In the genomic region with DNA sequence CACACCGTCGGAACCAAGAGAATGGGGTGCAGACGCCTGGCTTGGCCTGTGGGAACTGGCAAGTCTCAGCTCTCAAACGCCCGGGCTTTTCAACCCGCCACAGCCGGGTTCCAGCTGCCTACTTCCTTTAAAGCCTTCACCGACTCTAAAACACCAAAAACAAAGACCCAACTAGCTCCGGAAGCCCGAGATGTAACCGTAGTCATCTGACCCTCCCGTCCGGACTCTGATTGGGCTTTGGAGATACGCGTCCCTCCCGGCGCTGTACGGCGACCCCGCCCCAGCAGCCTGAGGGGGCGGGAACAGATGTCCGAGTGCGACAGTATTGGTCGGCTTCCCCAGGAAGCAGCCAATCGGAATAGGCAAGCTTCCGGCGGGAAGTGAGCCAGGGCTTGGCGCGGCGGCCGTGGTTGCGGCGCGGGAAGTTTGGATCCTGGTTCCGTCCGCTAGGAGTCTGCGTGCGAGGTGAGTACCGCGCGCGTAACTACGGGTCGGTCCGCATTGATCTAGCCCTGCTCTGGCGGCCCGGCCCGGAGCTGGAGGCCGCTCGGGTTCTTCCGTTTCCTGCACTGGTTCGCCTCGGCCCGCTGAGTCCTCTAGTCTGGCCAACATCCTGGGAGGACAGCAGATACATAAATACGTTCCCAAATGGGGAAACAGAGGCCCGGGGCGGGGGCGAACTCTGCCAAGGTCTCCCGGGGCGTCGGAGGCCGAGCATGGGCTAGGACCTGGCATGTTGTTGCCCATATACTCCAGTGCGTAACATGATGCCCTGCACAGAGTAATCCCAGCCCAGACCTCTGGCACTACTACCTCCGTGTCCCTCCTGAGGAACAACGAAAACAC, we compare ENCODE assay signal across 8 cellular contexts. TPM values are rescaled to one million over a fixed set of nuclear protein-coding genes. Genes with fewer than 3 reads are reported as not detected.
DNase-seq lines count a peak whose midpoint lies in the region; ATAC-seq and TF ChIP-seq lines count a peak whose summit lies in the region.

Gene BLM, plus strand, starts transcription at position 371 of the 846 bp plus-strand sequence. CDS start 30,047 bp downstream, outside the sequence.

- H3K4me1 ChIP-seq in breast epithelium = peaks cover 0 to 9% of the 10 kb centered on the region in 2 donors
- H3K4me1 ChIP-seq in iPS-20b (ENCODE audit: insufficient read depth, low read length) = peaks cover 3% of the 10 kb centered on the region

- H3K4me3 ChIP-seq in AG04450 (ENCODE audit: low read depth, low read length) = peak within 1 kb of the TSS; percentile 90
- H3K4me3 ChIP-seq in breast epithelium = peak within 1 kb of the TSS; percentile 53 to 80 (median 71)
- H3K4me3 ChIP-seq in iPS-20b (ENCODE audit: low read length) = peak within 1 kb of the TSS; percentile 96
- H3K4me3 ChIP-seq in skin epidermis = peak within 1 kb of the TSS; percentile 48 to 82 (median 69)

- H3K27ac ChIP-seq in AG04450 (ENCODE audit: low read depth, low read length) (peak within 1 kb of the TSS; percentile 97), VCaP (peak within 1 kb of the TSS; percentile 80), breast epithelium (peak within 1 kb of the TSS; percentile 82 to 96), iPS-20b (ENCODE audit: low read length) (peak within 1 kb of the TSS; percentile 79), skin epidermis (peak within 1 kb of the TSS; percentile 14 to 98 (median 88))

- no peaks in the 10 kb centered on the region for H3K36me3 ChIP-seq in breast epithelium
- H3K36me3 ChIP-seq in iPS-20b (ENCODE audit: insufficient read depth, low read depth, low read length) = peaks cover 16% of the 10 kb centered on the region; the same call in 1 of the 2 replicates

- TF ChIP-seq POLR2A in breast epithelium (IDR thresholded peaks at IDR 0.05) = peak; percentile 24

- ATAC-seq in GM18870 (IDR thresholded peaks at IDR 0.05; ENCODE audit: unreplicated experiment) (peak; percentile 97), HG03135 (IDR thresholded peaks at IDR 0.05; ENCODE audit: unreplicated experiment) (peak; percentile 98)

- peak; percentile 93 for DNase-seq in AG04450 (ENCODE audit: low read depth, low spot score)
- peak; percentile 81 for DNase-seq in NCI-H2196 treated with DMSO at 0.1 percent for 48 hours (lab: John Stamatoyannopoulos, UW; ENCODE audit: unreplicated experiment)
- DNase-seq in breast epithelium (ENCODE audit: low spot score in 2 of 2) = peak; percentile 94 to 96

- H3K27me3 ChIP-seq in AG04450 (ENCODE audit: control insufficient read depth, insufficient read depth, low read length) (no peaks in the 10 kb centered on the region), breast epithelium (no peaks in the 10 kb centered on the region), iPS-20b (ENCODE audit: insufficient read depth, low read length) (no peaks in the 10 kb centered on the region)

- CTCF ChIA-PET in AG04450 (lab: Charles Lee) = interaction anchor here (0.7 to 1.7 kb wide), 6 partner anchors 11 to 215 kb away, joined by 3 to 6 read pairs (median 4); partner anchors contain the start of gene HDDC3

- TF ChIP-seq CTCF in AG04450 (IDR thresholded peaks at IDR 0.05; ENCODE audit: low read depth, low read length) = peak; percentile 37
- peak; percentile 47 for TF ChIP-seq CTCF in VCaP (conservative IDR thresholded peaks at IDR 0.05)
- TF ChIP-seq CTCF in breast epithelium (IDR thresholded peaks at IDR 0.05) = peak; percentile 56 to 64 (median 62)

- POLR2A ChIA-PET in AG04450 (lab: Yijun Ruan, JAX) = interaction anchor here (0.6 to 1.4 kb wide), 3 partner anchors 16 to 204 kb away, joined by 3 to 7 read pairs (median 4); partner anchors contain the start of gene FES

- intact Hi-C loops in breast epithelium (cut with DNase I; ENCODE audit: low total_unique reads) = loop anchor here (2.0 kb wide), 1 partner anchor 220 kb away; no protein-coding TSS in a partner anchor

- H3K9me3 ChIP-seq in AG04450 (ENCODE audit: control insufficient read depth, insufficient read depth, low read length) = no peaks in the 10 kb centered on the region; the same call in 1 of the 2 replicates
- H3K9me3 ChIP-seq in breast epithelium = no peaks in the 10 kb centered on the region
- no peaks in the 10 kb centered on the region for H3K9me3 ChIP-seq in iPS-20b (ENCODE audit: insufficient read depth, low read depth, low read length)

- H3K9ac ChIP-seq in iPS-20b (ENCODE audit: low read depth, low read length) = peak within 1 kb of the TSS; percentile 93

RNA-seq across cellular contexts. Expression of gene BLM, which starts in this region (rescaled TPM):
- polyA plus RNA-seq in AG04450 (2011; rRNA removed) = 1.7 and 2.1 TPM in 2 replicates
- 1.7 and 2.3 TPM in 2 replicates for polyA minus RNA-seq in AG04450 (2011; rRNA and poly(A)+ RNA removed)
- total RNA-seq in breast epithelium = 1 to 10 TPM in 2 of 3 donors, under 1 TPM in 1; 0.33 to 7.4 (median 2.2) TPM

Comparison
In these comparisons a context has a peak if more than half of its experiments do, and no peak if none do; other contexts are left out.
1. Peak in every context shown above with its lines: DNase-seq, ATAC-seq, H3K4me3 ChIP-seq and H3K27ac ChIP-seq.